8 cellular contexts compared by ENCODE assay signal in genomic region chr11:8168485-8169257, GRCh38. TPM values are rescaled to one million over a fixed set of nuclear protein-coding genes. Genes with fewer than 3 reads are reported as not detected.
DNase-seq lines count a peak whose midpoint lies in the region; ATAC-seq and TF ChIP-seq lines count a peak whose summit lies in the region.

TSS of gene RIC3 (minus strand) at chr11:8169025. CDS start at chr11:8168989, 36 bp downstream.

- ATAC-seq in GM19025 (IDR thresholded peaks at IDR 0.05; ENCODE audit: low read depth, unreplicated experiment) (peak; percentile 69), IMR-90 (ENCODE audit: low read depth) (no peak), mucosa of descending colon (peak; percentile 59), GM19452 (IDR thresholded peaks at IDR 0.05; ENCODE audit: unreplicated experiment) (no peak)
- peak; percentile 79 for ATAC-seq in activated CD4-positive, alpha-beta T cell treated with anti-CD3 and anti-CD28 coated beads for 36 hours

- no peaks in the 10 kb centered on the region for H3K79me1 ChIP-seq in IMR-90 (ENCODE audit: low read depth in 1 of 2, low read length in 2 of 2)

- TF ChIP-seq CTCF in IMR-90 (conservative IDR thresholded peaks at IDR 0.05; ENCODE audit: low read depth, low read length) = no peak
- TF ChIP-seq CTCF in dorsolateral prefrontal cortex (IDR thresholded peaks at IDR 0.05 in 54 of 56, conservative IDR thresholded peaks at IDR 0.05 in 2 of 56; ENCODE audit: low read depth in 1 of 56, partially characterized antibody in 56 of 56) = peak in 11 of 56 donors; percentile 6 to 25 (median 9)
- no peak for TF ChIP-seq CTCF in mucosa of descending colon (IDR thresholded peaks at IDR 0.05)

- no peak within 1 kb of the TSS for H3K4me2 ChIP-seq in IMR-90 (ENCODE audit: low read depth, low read length)

- H3K18ac ChIP-seq in IMR-90 (ENCODE audit: low read depth, low read length) = no peak within 1 kb of the TSS

- H4K5ac ChIP-seq in IMR-90 (ENCODE audit: low read depth, low read length) = no peak within 1 kb of the TSS

- peaks cover 14% of the 10 kb centered on the region for H3K27me3 ChIP-seq in IMR-90 (ENCODE audit: control insufficient read depth, insufficient read depth, low read length)
- peaks cover 0 to 5% (median 0%) of the 10 kb centered on the region in 45 donors for H3K27me3 ChIP-seq in dorsolateral prefrontal cortex
- H3K27me3 ChIP-seq in MG63 = peaks cover 4% of the 10 kb centered on the region; the same call in 1 of the 2 replicates

- no peak within 1 kb of the TSS for H3K4ac ChIP-seq in IMR-90 (ENCODE audit: low read depth, low read length)

- peak within 1 kb of the TSS; percentile 37 for H2AFZ ChIP-seq in IMR-90 (replicated peaks; ENCODE audit: low read length, poor library complexity)

- BruUV-seq in IMR-90 (replicated peaks; lab: Mats Ljungman, UMichigan) = no TSS peak

- no peak within 1 kb of the TSS for H3K14ac ChIP-seq in IMR-90 (replicated peaks; ENCODE audit: low read depth, low read length)

- in situ Hi-C loops in IMR-90 (cut with MboI; ENCODE audit: low sequenced_read_pairs) = no loop called here

- peaks cover 28% of the 10 kb centered on the region for H3K4me1 Mint-ChIP-seq in activated CD4-positive, alpha-beta T cell treated with anti-CD3 and anti-CD28 coated beads for 36 hours

- H3K36me3 ChIP-seq in IMR-90 (ENCODE audit: control insufficient read depth, insufficient read depth, low read length) (no peaks in the 10 kb centered on the region), mucosa of descending colon (ENCODE audit: low read depth) (no peaks in the 10 kb centered on the region), MG63 (no peaks in the 10 kb centered on the region)

- no peaks in the 10 kb centered on the region for H3K9me1 ChIP-seq in IMR-90 (ENCODE audit: insufficient read depth, low read length)

- H2BK5ac ChIP-seq in IMR-90 (ENCODE audit: low read depth, low read length, poor library complexity, severe bottlenecking) = no peak within 1 kb of the TSS

- CTCF ChIA-PET in IMR-90 (lab: Yijun Ruan, JAX) = no interaction called here
- CTCF ChIA-PET in activated CD4-positive, alpha-beta T cell treated with anti-CD3 and anti-CD28 coated beads for 36 hours (lab: Charles Lee) = interaction anchor here (0.6 kb wide), 1 partner anchor 182 kb away, joined by 3 read pairs; the partner anchor contains the start of gene EIF3F

- H3K9me3 Mint-ChIP-seq in activated CD4-positive, alpha-beta T cell treated with anti-CD3 and anti-CD28 coated beads for 36 hours (ENCODE audit: low read depth) = no peaks in the 10 kb centered on the region

- H3K56ac ChIP-seq in IMR-90 (ENCODE audit: extremely low read depth, insufficient read depth, low read length) = no peak within 1 kb of the TSS

- no peak within 1 kb of the TSS for H3K9ac ChIP-seq in IMR-90 (ENCODE audit: low read depth, low read length)

- no peak within 1 kb of the TSS for H2BK15ac ChIP-seq in IMR-90 (ENCODE audit: low read depth, low read length)

- no peak within 1 kb of the TSS for H2BK20ac ChIP-seq in IMR-90 (ENCODE audit: low read depth, low read length)

- H3K27ac Mint-ChIP-seq in activated CD4-positive, alpha-beta T cell treated with anti-CD3 and anti-CD28 coated beads for 36 hours = peak within 1 kb of the TSS; percentile 78

- H2AK5ac ChIP-seq in IMR-90 (ENCODE audit: low read depth, low read length) = no peak within 1 kb of the TSS

- H3K4me1 ChIP-seq in IMR-90 (ENCODE audit: control insufficient read depth, insufficient read depth, low read length) = no peaks in the 10 kb centered on the region
- no peaks in the 10 kb centered on the region for H3K4me1 ChIP-seq in mucosa of descending colon (ENCODE audit: low read depth)

- H3K36me3 Mint-ChIP-seq in activated CD4-positive, alpha-beta T cell treated with anti-CD3 and anti-CD28 coated beads for 36 hours (ENCODE audit: low read depth) = peaks cover 2% of the 10 kb centered on the region

- peak within 1 kb of the TSS; percentile 88 for H3K4me3 Mint-ChIP-seq in activated CD4-positive, alpha-beta T cell treated with anti-CD3 and anti-CD28 coated beads for 36 hours

- no peak within 1 kb of the TSS for H3K27ac ChIP-seq in IMR-90 (ENCODE audit: insufficient read depth, low read length)
- H3K27ac ChIP-seq in dorsolateral prefrontal cortex = peak within 1 kb of the TSS in 41 of 59 donors; percentile 4 to 79 (median 53)

- DNase-seq in IMR-90 (no peak), dorsolateral prefrontal cortex (peak; percentile 46 to 85 (median 74)), mucosa of descending colon (peak; percentile 7 to 47 (median 32)), MG63 (no peak)
- DNase-seq in activated CD4-positive, alpha-beta T cell treated with anti-CD3 and anti-CD28 coated beads for 36 hours = peak; percentile 75
- DNase-seq in stimulated activated CD8-positive, alpha-beta memory T cell treated with anti-CD3 and anti-CD28 coated beads, Interleukin-4, amount 100 ng/mL, for 4 hours (ENCODE audit: low read depth in 2 of 2, low spot score in 1 of 2) = peak; percentile 12 to 20

- no peak within 1 kb of the TSS for H2AK9ac ChIP-seq in IMR-90 (replicated peaks; ENCODE audit: low read depth, low read length, poor library complexity)

- POLR2A ChIA-PET in IMR-90 (lab: Charles Lee; ENCODE audit: unreplicated experiment) = no interaction called here
- POLR2A ChIA-PET in activated CD4-positive, alpha-beta T cell treated with anti-CD3 and anti-CD28 coated beads for 36 hours (lab: Charles Lee) = no interaction called here

- no peak within 1 kb of the TSS for H2BK120ac ChIP-seq in IMR-90 (ENCODE audit: low read depth, low read length)

- H3K23ac ChIP-seq in IMR-90 (ENCODE audit: low read depth, low read length) = no peak within 1 kb of the TSS

- TF ChIP-seq RAD21 in IMR-90 (IDR thresholded peaks at IDR 0.05; ENCODE audit: low read length) = no peak

- no peak within 1 kb of the TSS for H4K8ac ChIP-seq in IMR-90 (ENCODE audit: low read depth in 2 of 2, low read length in 2 of 2)

- no peaks in the 10 kb centered on the region for H4K20me1 ChIP-seq in IMR-90 (ENCODE audit: insufficient read depth, low read length)

- dilution Hi-C loops in IMR-90 (cut with HindIII; ENCODE audit: low sequenced_read_pairs, unreplicated experiment) = no loop called here

- peaks cover 4% of the 10 kb centered on the region; the same call in 1 of the 2 replicates for H3K9me3 ChIP-seq in IMR-90 (ENCODE audit: control insufficient read depth, insufficient read depth, low read length)
- H3K9me3 ChIP-seq in mucosa of descending colon = no peaks in the 10 kb centered on the region
- H3K9me3 ChIP-seq in MG63 = no peaks in the 10 kb centered on the region

- 9% methylated on average over 39 of the region's 62 CpGs; no CpG with 5 or more reads in 1 of the 2 experiments for WGBS in IMR-90 (ENCODE audit: extremely low coverage in 2 of 2, insufficient read length in 1 of 2), 2 experiments

- peaks cover 22% of the 10 kb centered on the region for H3K27me3 Mint-ChIP-seq in activated CD4-positive, alpha-beta T cell treated with anti-CD3 and anti-CD28 coated beads for 36 hours

- H4K91ac ChIP-seq in IMR-90 (ENCODE audit: insufficient read depth, low read depth, low read length) = no peak within 1 kb of the TSS

- no peak for TF ChIP-seq POLR2A in IMR-90 (IDR thresholded peaks at IDR 0.05; ENCODE audit: low read depth, low read length)

- no peak within 1 kb of the TSS; the same call in 1 of the 2 replicates for H3K4me3 ChIP-seq in IMR-90 (ENCODE audit: insufficient read depth, low read depth, low read length)
- H3K4me3 ChIP-seq in dorsolateral prefrontal cortex = peak within 1 kb of the TSS; percentile 56 to 96 (median 81)
- no peak within 1 kb of the TSS for H3K4me3 ChIP-seq in mucosa of descending colon
- no peak within 1 kb of the TSS for H3K4me3 ChIP-seq in MG63

- intact Hi-C loops in IMR-90 (cut with micrococcal nuclease) (no loop called here), dorsolateral prefrontal cortex (cut with DNase I) (no loop called here), mucosa of descending colon (cut with DNase I, micrococcal nuclease) (no loop called here)
- intact Hi-C loops in activated CD4-positive, alpha-beta T cell treated with anti-CD3 and anti-CD28 coated beads for 36 hours (cut with DNase I, micrococcal nuclease) = no loop called here

TF ChIP-seq in IMR-90, 13 proteins besides CTCF, POLR2A, EP300 and RAD21 (continues in another document):
- TF ChIP-seq MAFK (IDR thresholded peaks at IDR 0.05; ENCODE audit: low read depth, low read length) = no peak
- no peak for TF ChIP-seq ELK1 (IDR thresholded peaks at IDR 0.05; ENCODE audit: borderline replicate concordance, low read depth, low read length)
- no peak for TF ChIP-seq CHD1 (IDR thresholded peaks at IDR 0.05; ENCODE audit: low read depth, low read length)
- no peak for TF ChIP-seq NFE2L2 (IDR thresholded peaks at IDR 0.05; ENCODE audit: low read depth, low read length)
- no peak for TF ChIP-seq USF2 (IDR thresholded peaks at IDR 0.05; ENCODE audit: low read depth, low read length)
- no peak for TF ChIP-seq MAZ (IDR thresholded peaks at IDR 0.05; ENCODE audit: borderline replicate concordance, low read depth, low read length)
- no peak for TF ChIP-seq BHLHE40 (IDR thresholded peaks at IDR 0.05; ENCODE audit: low read depth, low read length)
- no peak for TF ChIP-seq RCOR1 (IDR thresholded peaks at IDR 0.05; ENCODE audit: insufficient replicate concordance, low read length)

RNA-seq across cellular contexts. Expression of gene RIC3, which starts in this region (rescaled TPM):
- total RNA-seq in IMR-90 (2012; rRNA removed) (not detected in 2 replicates), dorsolateral prefrontal cortex (10 to 100 TPM; 43.8 to 86.9 (median 62.0) TPM), mucosa of descending colon (10 to 100 TPM in 1 of 3 donors, 1 to 10 TPM in 2; 1.5 to 16.4 (median 2.0) TPM)
- not detected in 2 replicates for polyA plus RNA-seq in IMR-90 (2012; rRNA removed)
- polyA plus RNA-seq in IMR-90 (2012; cell fraction: cytosol; rRNA removed) = not detected in 2 replicates
- 0.04 and 0.14 TPM in 2 replicates for polyA plus RNA-seq in IMR-90 (2012; cell fraction: nucleus; rRNA removed; ENCODE audit: low replicate concordance)
- 10 to 100 TPM; 13.9 to 15.8 TPM for total RNA-seq in activated CD4-positive, alpha-beta T cell treated with anti-CD3 and anti-CD28 coated beads for 36 hours
- total RNA-seq in MG63 (2014; rRNA removed; shearing (Covaris generic); ENCODE audit: low replicate concordance) = not detected in 2 replicates

Comparison
In these comparisons a context has a peak if more than half of its experiments do, and no peak if none do; other contexts are left out.
1. ATAC-seq: peak in GM19025 (single experiment), activated CD4-positive, alpha-beta T cell treated with anti-CD3 and anti-CD28 coated beads for 36 hours (single experiment) and mucosa of descending colon (single experiment); none in IMR-90 (single experiment) and GM19452 (single experiment).
2. DNase-seq: peak in activated CD4-positive, alpha-beta T cell treated with anti-CD3 and anti-CD28 coated beads for 36 hours (single experiment), dorsolateral prefrontal cortex (10 of 10), mucosa of descending colon (3 of 3) and stimulated activated CD8-positive, alpha-beta memory T cell treated with anti-CD3 and anti-CD28 coated beads, Interleukin-4, amount 100 ng/mL, for 4 hours (2 of 2); none in IMR-90 (single experiment) and MG63 (single experiment).
3. H3K4me3 ChIP-seq: peak in dorsolateral prefrontal cortex (59 of 59); none in IMR-90 (single experiment), mucosa of descending colon (single experiment) and MG63 (single experiment).